16 cellular contexts compared by ENCODE assay signal in genomic region chr11:58919561-58919960, GRCh38. TPM values are rescaled to one million over a fixed set of nuclear protein-coding genes. Genes with fewer than 3 reads are reported as not detected.
"Had no signal": no experiment of that assay in that cellular context is flagged by ENCODE, and none has a peak within 500 bp of the region (broad histone marks: within the 10 kb centered on the region; RNA-seq: fewer than 3 reads in every experiment).

No MANE protein-coding gene starts in this region.

- H3K27ac ChIP-seq: breast epithelium, heart right ventricle, pancreas, skin epidermis, thoracic aorta, uterus had no signal

- ATAC-seq: activated CD4-positive, CD25-positive, alpha-beta regulatory T cell treated with anti-CD3 and anti-CD28 coated beads, Interleukin-2, amount 50 U/mL, for 24 hours; activated naive CD4-positive, alpha-beta T cell treated with anti-CD3 and anti-CD28 coated beads, Interleukin-2, amount 50 U/mL, for 72 hours; activated T-cell treated with anti-CD3 and anti-CD28 coated beads, Interleukin-2, amount 50 U/mL, for 4 hours; heart right ventricle had no signal

- H3K4me1 ChIP-seq: breast epithelium, uterus had no signal

- DNase-seq: activated CD4-positive, alpha-beta T cell treated with anti-CD3 and anti-CD28 coated beads, Interleukin-2, amount 50 U/mL, for 4 hours; activated effector memory CD4-positive, alpha-beta T cell treated with anti-CD3 and anti-CD28 coated beads, Interleukin-2, amount 50 U/mL, for 16 hours; activated T-cell treated with anti-CD3 and anti-CD28 coated beads, Interleukin-2, amount 50 U/mL, for 4 hours; amniotic stem cell; foreskin melanocyte; heart right ventricle; pancreas; stomach; uterus had no signal

- H3K4me3 ChIP-seq: breast epithelium, heart right ventricle, pancreas, skin epidermis, stomach, thoracic aorta, uterus had no signal

- H3K27me3 ChIP-seq: breast epithelium, pancreas, stomach, uterus had no signal

- H3K36me3 ChIP-seq: breast epithelium, heart right ventricle, pancreas, stomach, thoracic aorta, uterus had no signal

- H3K9me3 ChIP-seq: pancreas, uterus had no signal

RNA-seq across cellular contexts. Expression of gene GLYATL1, which starts 19.7 kb away (rescaled TPM):
- total RNA-seq: activated naive CD4-positive, alpha-beta T cell treated with anti-CD3 and anti-CD28 coated beads, Interleukin-2, amount 50 U/mL, for 72 hours; chondrocyte; heart right ventricle; myocyte; thoracic aorta had no signal
